In genomic region chr12:54262403-54262925, GRCh38 we compare ENCODE assay signal across 9 cellular contexts. TPM values are rescaled to one million over a fixed set of nuclear protein-coding genes. Genes with fewer than 3 reads are reported as not detected.
DNase-seq lines count a peak whose midpoint lies in the region; ATAC-seq and TF ChIP-seq lines count a peak whose summit lies in the region.
"Had no signal": no experiment of that assay in that cellular context is flagged by ENCODE, and none has a peak within 500 bp of the region (broad histone marks: within the 10 kb centered on the region; RNA-seq: fewer than 3 reads in every experiment).

No MANE protein-coding gene starts in this region.

- no peak for ATAC-seq in body of pancreas
- peak; percentile 57 for ATAC-seq in left lobe of liver
- no peak for ATAC-seq in PC-3

- no peak for TF ChIP-seq RAD21 in Ishikawa (IDR thresholded peaks at IDR 0.05; ENCODE audit: low read depth)

- H2AFZ ChIP-seq in PC-3 (ENCODE audit: low read length): no peak overlapping the region

- POLR2A ChIA-PET in PC-3 (lab: Charles Lee; ENCODE audit: unreplicated experiment): no interaction called here

- H3K27me3 ChIP-seq in body of pancreas (no peaks in the 10 kb centered on the region), Peyer's patch (no peaks in the 10 kb centered on the region), PC-3 (ENCODE audit: low read length) (no peaks in the 10 kb centered on the region)

- H3K4me2 ChIP-seq in PC-3 (ENCODE audit: low read length): no peak overlapping the region

- no peaks in the 10 kb centered on the region for H3K36me3 ChIP-seq in body of pancreas (replicated peaks in 1 of 2; ENCODE audit: insufficient read depth in 1 of 2, low read depth in 2 of 2)
- H3K36me3 ChIP-seq in Peyer's patch: no peaks in the 10 kb centered on the region
- H3K36me3 ChIP-seq in PC-3 (ENCODE audit: low read depth, low read length): no peaks in the 10 kb centered on the region

- no peak overlapping the region for H3K4me3 ChIP-seq in AG10803 (ENCODE audit: low read length)
- H3K4me3 ChIP-seq in body of pancreas: no peak overlapping the region
- no peak overlapping the region for H3K4me3 ChIP-seq in Peyer's patch
- H3K4me3 ChIP-seq in PC-3 (ENCODE audit: low read length): no peak overlapping the region

- H3F3A ChIP-seq in PC-3 (ENCODE audit: low read length, unreplicated experiment): no peaks in the 10 kb centered on the region

- no peaks in the 10 kb centered on the region for H4K20me1 ChIP-seq in PC-3 (ENCODE audit: low read length)

- no peaks in the 10 kb centered on the region for H3K79me2 ChIP-seq in PC-3 (ENCODE audit: low read length)

- DNase-seq in AG10803 (ENCODE audit: low read depth) (peak; percentile 58), body of pancreas (peak in 2 of 4 donors; percentile 19 to 20), left lobe of liver (ENCODE audit: low spot score) (peak; percentile 54), NCI-H146 (lab: John Stamatoyannopoulos, UW) (no peak), NAMALWA (ENCODE audit: low spot score) (no peak), Peyer's patch (no peak), PC-3 (no peak)
- DNase-seq: activated CD4-positive, CD25-positive, alpha-beta regulatory T cell treated with anti-CD3 and anti-CD28 coated beads, Interleukin-2, amount 50 U/mL, for 72 hours had no signal

- no TSS peak for BruUV-seq in PC-3 (replicated peaks; lab: Mats Ljungman, UMichigan)

- TF ChIP-seq CTCF in AG10803 (conservative IDR thresholded peaks at IDR 0.05; ENCODE audit: low read length): no peak
- no peak for TF ChIP-seq CTCF in body of pancreas (IDR thresholded peaks at IDR 0.05)
- no peak for TF ChIP-seq CTCF in Peyer's patch (IDR thresholded peaks at IDR 0.05)
- TF ChIP-seq CTCF in PC-3 (conservative IDR thresholded peaks at IDR 0.05; ENCODE audit: low read depth, low read length): no peak

- no peak for TF ChIP-seq EP300 in Ishikawa (IDR thresholded peaks at IDR 0.05; ENCODE audit: borderline replicate concordance)

- 23% methylated on average over 4 of the region's 4 CpGs for WGBS in body of pancreas, 2 donors

- no peak for TF ChIP-seq POLR2A in body of pancreas (IDR thresholded peaks at IDR 0.05)
- no peak for TF ChIP-seq POLR2A in Peyer's patch (IDR thresholded peaks at IDR 0.05)

- no peaks in the 10 kb centered on the region for H3K9me2 ChIP-seq in PC-3 (replicated peaks; ENCODE audit: low read length)

- H3K4me1 ChIP-seq in body of pancreas (peaks cover 34% of the 10 kb centered on the region), Peyer's patch (peaks cover 0 to 19% (median 0%) of the 10 kb centered on the region in 4 donors), PC-3 (ENCODE audit: insufficient read depth, low read length) (peaks cover 13% of the 10 kb centered on the region; the same call in 1 of the 2 replicates)

- H3K9me3 ChIP-seq in body of pancreas (no peaks in the 10 kb centered on the region), Peyer's patch (no peaks in the 10 kb centered on the region), PC-3 (ENCODE audit: low read length) (no peaks in the 10 kb centered on the region)

- H3K9ac ChIP-seq in PC-3 (ENCODE audit: low read length): no peak overlapping the region

- H3K27ac ChIP-seq in body of pancreas (peak overlapping the region in 3 of 4 donors; percentile 15 to 58 (median 36)), Peyer's patch (no peak overlapping the region), PC-3 (ENCODE audit: low read length) (no peak overlapping the region)

- CTCF ChIA-PET in PC-3 (lab: Charles Lee): interaction anchor here (0.5 to 0.6 kb wide), 2 partner anchors 8 to 11 kb away, joined by 3 to 4 read pairs; no protein-coding TSS in a partner anchor

- intact Hi-C loops in body of pancreas (cut with DNase I): no loop called here
- intact Hi-C loops in PC-3 (cut with micrococcal nuclease): no loop called here

TF ChIP-seq in Ishikawa, 13 proteins besides CTCF, POLR2A, EP300 and RAD21:
- TF ChIP-seq ZBTB7A (IDR thresholded peaks at IDR 0.05; ENCODE audit: low read depth) (no peak), TAF1 (IDR thresholded peaks at IDR 0.05; ENCODE audit: low read depth) (no peak), EGR1 (IDR thresholded peaks at IDR 0.05) (no peak), FOXM1 (IDR thresholded peaks at IDR 0.05; ENCODE audit: borderline replicate concordance, low read depth) (no peak), CEBPB (IDR thresholded peaks at IDR 0.05) (peak; percentile 2; the same call in 1 of the 2 replicates)

RNA-seq across cellular contexts. Expression of gene CBX5, which starts 17.5 kb away (rescaled TPM):
- total RNA-seq in body of pancreas: 10 to 100 TPM; 27.0 to 34.3 TPM
- total RNA-seq in left lobe of liver: 21.9 TPM
- total RNA-seq in Peyer's patch: 10 to 100 TPM; 14.9 to 33.0 (median 20.4) TPM
- total RNA-seq in PC-3 (2014; rRNA removed): 14.6 and 14.9 TPM in 2 replicates

RNA-seq across cellular contexts. Expression of gene HNRNPA1, which starts 18.1 kb away (rescaled TPM):
- 100 to 1,000 TPM; 246 to 247 TPM for total RNA-seq in body of pancreas
- total RNA-seq in left lobe of liver: 144 TPM
- total RNA-seq in Peyer's patch: 100 to 1,000 TPM; 198 to 703 (median 254) TPM
- 465 and 516 TPM in 2 replicates for total RNA-seq in PC-3 (2014; rRNA removed)

RNA-seq across cellular contexts. Expression of gene NFE2, which starts 38.4 kb away (rescaled TPM):
- total RNA-seq in body of pancreas (under 1 TPM in 1 of 2 donors, not detected in 1; 0.26 TPM), left lobe of liver (0.68 TPM), Peyer's patch (not detected), PC-3 (2014; rRNA removed) (0.26 and 0.40 TPM in 2 replicates)

Comparison
In these comparisons a context has a peak if more than half of its experiments do, and no peak if none do; other contexts are left out.
1. DNase-seq: peak in AG10803 (single experiment) and left lobe of liver (single experiment); none in NCI-H146 (single experiment), NAMALWA (single experiment), Peyer's patch (0 of 3) and PC-3 (single experiment).
2. H3K27ac ChIP-seq: peak in body of pancreas (3 of 4); none in Peyer's patch (0 of 4) and PC-3 (single experiment).